1 cellular context compared by ENCODE assay signal in the genomic region with DNA sequence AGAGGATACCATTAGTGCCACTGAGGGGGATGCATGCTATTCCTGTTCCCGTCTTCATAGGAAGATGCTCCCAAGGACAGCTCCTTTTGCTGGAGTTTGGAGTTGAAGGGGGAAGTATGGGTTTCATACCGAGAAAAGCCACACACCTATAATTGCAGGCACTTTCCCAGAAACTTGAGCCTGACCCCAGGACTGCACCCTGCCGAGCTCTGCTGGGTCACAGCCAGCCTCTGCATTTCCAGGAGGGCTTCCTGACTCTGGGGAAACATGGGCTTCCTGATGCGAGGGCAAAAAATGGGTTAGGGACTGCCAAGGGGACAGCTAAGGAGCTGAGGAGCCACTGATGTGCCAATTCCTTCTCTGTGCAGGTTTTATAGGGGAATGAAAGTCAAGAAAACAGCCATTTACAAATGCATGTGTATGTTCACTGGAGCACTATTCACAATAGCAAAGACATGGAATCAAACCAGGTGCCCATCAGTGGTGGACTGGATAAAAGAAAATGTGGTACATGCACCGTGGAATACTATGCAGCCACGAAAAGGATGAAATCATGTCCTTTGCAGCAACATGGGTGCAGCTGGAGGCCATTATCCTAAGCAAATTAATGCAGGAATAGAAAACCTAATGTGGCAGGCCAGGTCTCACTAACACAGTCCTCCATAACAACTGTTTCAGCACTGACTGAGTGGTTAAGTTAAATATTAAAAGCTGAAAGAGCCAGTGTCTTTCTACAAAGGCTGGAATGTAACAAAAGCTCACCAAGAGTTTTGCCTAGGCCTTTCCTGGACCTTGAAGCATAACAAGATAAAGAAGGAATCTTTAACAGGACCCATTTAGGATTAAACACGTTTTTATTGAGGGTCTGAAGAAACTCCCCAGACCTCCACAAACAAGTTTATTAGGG.
TF ChIP-seq lines count a peak whose summit lies in the region.

No MANE protein-coding gene starts in this region.

TF ChIP-seq in Ishikawa, 13 proteins besides CTCF, POLR2A, EP300 and RAD21 (continued from another document):
- TF ChIP-seq, protein P1, sequence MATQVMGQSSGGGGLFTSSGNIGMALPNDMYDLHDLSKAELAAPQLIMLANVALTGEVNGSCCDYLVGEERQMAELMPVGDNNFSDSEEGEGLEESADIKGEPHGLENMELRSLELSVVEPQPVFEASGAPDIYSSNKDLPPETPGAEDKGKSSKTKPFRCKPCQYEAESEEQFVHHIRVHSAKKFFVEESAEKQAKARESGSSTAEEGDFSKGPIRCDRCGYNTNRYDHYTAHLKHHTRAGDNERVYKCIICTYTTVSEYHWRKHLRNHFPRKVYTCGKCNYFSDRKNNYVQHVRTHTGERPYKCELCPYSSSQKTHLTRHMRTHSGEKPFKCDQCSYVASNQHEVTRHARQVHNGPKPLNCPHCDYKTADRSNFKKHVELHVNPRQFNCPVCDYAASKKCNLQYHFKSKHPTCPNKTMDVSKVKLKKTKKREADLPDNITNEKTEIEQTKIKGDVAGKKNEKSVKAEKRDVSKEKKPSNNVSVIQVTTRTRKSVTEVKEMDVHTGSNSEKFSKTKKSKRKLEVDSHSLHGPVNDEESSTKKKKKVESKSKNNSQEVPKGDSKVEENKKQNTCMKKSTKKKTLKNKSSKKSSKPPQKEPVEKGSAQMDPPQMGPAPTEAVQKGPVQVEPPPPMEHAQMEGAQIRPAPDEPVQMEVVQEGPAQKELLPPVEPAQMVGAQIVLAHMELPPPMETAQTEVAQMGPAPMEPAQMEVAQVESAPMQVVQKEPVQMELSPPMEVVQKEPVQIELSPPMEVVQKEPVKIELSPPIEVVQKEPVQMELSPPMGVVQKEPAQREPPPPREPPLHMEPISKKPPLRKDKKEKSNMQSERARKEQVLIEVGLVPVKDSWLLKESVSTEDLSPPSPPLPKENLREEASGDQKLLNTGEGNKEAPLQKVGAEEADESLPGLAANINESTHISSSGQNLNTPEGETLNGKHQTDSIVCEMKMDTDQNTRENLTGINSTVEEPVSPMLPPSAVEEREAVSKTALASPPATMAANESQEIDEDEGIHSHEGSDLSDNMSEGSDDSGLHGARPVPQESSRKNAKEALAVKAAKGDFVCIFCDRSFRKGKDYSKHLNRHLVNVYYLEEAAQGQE (IDR thresholded peaks at IDR 0.05; ENCODE audit: low read depth) = peak; percentile 33; the same call in 1 of the 2 replicates
- TF ChIP-seq EGR1 (IDR thresholded peaks at IDR 0.05) (no peak), TCF12 (IDR thresholded peaks at IDR 0.05; ENCODE audit: low read depth) (peak; percentile 92), TEAD4 (IDR thresholded peaks at IDR 0.05) (peak; percentile 70), NFIC (IDR thresholded peaks at IDR 0.05) (peak; percentile 90)
- TF ChIP-seq, protein P2, sequence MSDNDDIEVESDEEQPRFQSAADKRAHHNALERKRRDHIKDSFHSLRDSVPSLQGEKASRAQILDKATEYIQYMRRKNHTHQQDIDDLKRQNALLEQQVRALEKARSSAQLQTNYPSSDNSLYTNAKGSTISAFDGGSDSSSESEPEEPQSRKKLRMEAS (IDR thresholded peaks at IDR 0.05) = 0 out of 2 replicates have a peak, but pooled peaks have one; percentile 24
